In genomic region chr11:86592659-86593451, GRCh38 we compare ENCODE assay signal across 8 cellular contexts.
A peak's percentile ranks its signal among the peaks of the same experiment; 100 is the strongest.
DNase-seq lines count a peak whose midpoint lies in the region; ATAC-seq and TF ChIP-seq lines count a peak whose summit lies in the region.

No MANE protein-coding gene starts in this region.

- H3K4me3 ChIP-seq in fibroblast of the aortic adventitia (ENCODE audit: low read depth, low read length): no peak overlapping the region

- ATAC-seq in GM21390 (IDR thresholded peaks at IDR 0.05; ENCODE audit: unreplicated experiment): peak; percentile 97

- DNase-seq in COR-L47 (lab: John Stamatoyannopoulos, UW) (peak; percentile 81), HK-2 (ENCODE audit: unreplicated experiment) (peak; percentile 88), NOMO-1 (lab: John Stamatoyannopoulos, UW; ENCODE audit: unreplicated experiment in 2 of 2) (peak; percentile 29 to 89), fibroblast of the aortic adventitia (ENCODE audit: low read depth) (peak; percentile 78), retina (peak; percentile 78), iPS-NIHi11 (ENCODE audit: low spot score) (no peak)
- DNase-seq in activated CD8-positive, alpha-beta memory T cell treated with anti-CD3 and anti-CD28 coated beads for 48 hours (ENCODE audit: low read depth in 2 of 3, low spot score in 2 of 3): peak; percentile 43 to 91 (median 60)

- TF ChIP-seq CTCF in fibroblast of the aortic adventitia (IDR thresholded peaks at IDR 0.05; ENCODE audit: insufficient read depth, low read length): no peak
